18 cellular contexts compared by ENCODE assay signal in the genomic region with DNA sequence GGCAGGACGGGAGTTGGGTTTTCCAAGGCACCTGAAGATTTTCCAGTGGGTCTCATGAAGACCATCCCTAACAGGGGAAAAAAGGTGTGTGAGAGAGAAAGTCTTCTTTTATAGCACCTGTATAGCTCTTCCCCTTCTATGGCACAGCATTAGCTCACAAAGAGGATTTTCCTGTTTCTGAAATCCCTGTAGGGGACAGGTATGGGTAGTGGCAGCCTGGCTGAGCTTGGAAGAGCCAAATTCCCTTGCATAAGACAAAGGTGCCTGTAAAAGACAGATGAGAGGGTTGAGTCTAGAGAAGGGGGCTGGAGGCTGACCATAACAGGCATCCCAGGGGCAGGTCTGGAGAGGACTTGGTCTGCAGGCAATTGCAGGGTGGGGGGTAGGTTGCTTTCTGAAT.
DNase-seq lines count a peak whose midpoint lies in the region; ATAC-seq, FAIRE-seq and TF ChIP-seq lines count a peak whose summit lies in the region.
"Had no signal": no experiment of that assay in that cellular context is flagged by ENCODE, and none has a peak within 500 bp of the region (broad histone marks: within the 10 kb centered on the region; RNA-seq: fewer than 3 reads in every experiment).

No MANE protein-coding gene starts in this region.

- TF ChIP-seq EP300 in suprapubic skin (IDR thresholded peaks at IDR 0.05), result no peak

- no peaks in the 10 kb centered on the region for H4K20me1 ChIP-seq in GM23338 (replicated peaks; ENCODE audit: insufficient read depth)

- H3K4me3 ChIP-seq in GM23338, result no peak overlapping the region
- no peak overlapping the region for H3K4me3 ChIP-seq in RWPE2 (ENCODE audit: severe bottlenecking)
- H3K4me3 ChIP-seq in esophagus squamous epithelium, result no peak overlapping the region
- H3K4me3 ChIP-seq in suprapubic skin, result no peak overlapping the region
- H3K4me3 ChIP-seq: Peyer's patch had no signal

- TF ChIP-seq CTCF in GM23338 (conservative IDR thresholded peaks at IDR 0.05; ENCODE audit: low read depth in 2 of 2) (no peak), RWPE2 (IDR thresholded peaks at IDR 0.05; ENCODE audit: poor library complexity, severe bottlenecking) (no peak), esophagus squamous epithelium (IDR thresholded peaks at IDR 0.05) (no peak), suprapubic skin (IDR thresholded peaks at IDR 0.05) (no peak), natural killer cell (IDR thresholded peaks at IDR 0.05) (no peak)

- H3K79me2 ChIP-seq in GM23338 (replicated peaks; ENCODE audit: insufficient read depth), result no peaks in the 10 kb centered on the region

- DNase-seq in GM23338 (ENCODE audit: low spot score) (no peak), RWPE2 (ENCODE audit: low spot score) (no peak), esophagus squamous epithelium (lab: John Stamatoyannopoulos, UW) (no peak), suprapubic skin (ENCODE audit: low spot score in 2 of 2) (no peak), natural killer cell (no peak), GM12892 (ENCODE audit: insufficient read length) (no peak), putamen (ENCODE audit: low spot score) (no peak)
- DNase-seq: CD4-positive, alpha-beta memory T cell; DMS79; Karpas-422; MM.1S; NCI-H1092 treated with DMSO at 0.1 percent for 48 hours; NCI-H2081 treated with DMSO at 0.1 percent for 48 hours; NCI-H524; Peyer's patch; Right ventricle myocardium superior had no signal

- intact Hi-C loops in esophagus squamous epithelium (cut with DNase I), result no loop called here
- intact Hi-C loops in natural killer cell (cut with micrococcal nuclease), result no loop called here

- no peak for TF ChIP-seq POLR2A in esophagus squamous epithelium (IDR thresholded peaks at IDR 0.05)
- TF ChIP-seq POLR2A in suprapubic skin (IDR thresholded peaks at IDR 0.05), result no peak
- no peak for TF ChIP-seq POLR2A in GM12892 (IDR thresholded peaks at IDR 0.05; ENCODE audit: low read depth, low read length)

- H3K27me3 Mint-ChIP-seq in GM23338 (ENCODE audit: insufficient read depth, low read depth, poor library complexity) (peaks cover 29% of the 10 kb centered on the region), natural killer cell (ENCODE audit: low read depth in 2 of 2) (no peaks in the 10 kb centered on the region)

- H3K4me1 Mint-ChIP-seq in GM23338 (peaks cover 72% of the 10 kb centered on the region), natural killer cell (peaks cover 6 to 19% of the 10 kb centered on the region in 2 donors)
- H3K4me1 Mint-ChIP-seq: B cell; CD4-positive, alpha-beta memory T cell had no signal

- peak overlapping the region; percentile 29; the same call in 1 of the 3 replicates for H3K4me3 Mint-ChIP-seq in GM23338
- no peak overlapping the region for H3K4me3 Mint-ChIP-seq in natural killer cell
- H3K4me3 Mint-ChIP-seq: B cell; CD4-positive, alpha-beta memory T cell had no signal

- H3K27ac Mint-ChIP-seq in GM23338, result no peak overlapping the region
- H3K27ac Mint-ChIP-seq in natural killer cell, result peak overlapping the region in 1 of 2 donors; percentile 19
- H3K27ac Mint-ChIP-seq: B cell; CD4-positive, alpha-beta memory T cell had no signal

- 0 out of 2 replicates have a peak, but pooled peaks cover 5% of the 10 kb centered on the region for H3F3A ChIP-seq in GM23338 (replicated peaks; ENCODE audit: low read depth)

- FAIRE-seq in GM12892 (lab: Jason Lieb, UNC), result no peak
- FAIRE-seq: D721Med had no signal

- H3K9me2 ChIP-seq in GM23338 (ENCODE audit: insufficient read depth), result no peaks in the 10 kb centered on the region

- no peak overlapping the region for H2AFZ ChIP-seq in GM23338

- H3K36me3 Mint-ChIP-seq in GM23338 (ENCODE audit: low read depth) (no peaks in the 10 kb centered on the region), natural killer cell (no peaks in the 10 kb centered on the region)
- H3K36me3 Mint-ChIP-seq: CD4-positive, alpha-beta memory T cell had no signal

- no peaks in the 10 kb centered on the region for H3K9me3 ChIP-seq in RWPE2 (ENCODE audit: severe bottlenecking)
- no peaks in the 10 kb centered on the region for H3K9me3 ChIP-seq in esophagus squamous epithelium
- H3K9me3 ChIP-seq in suprapubic skin, result no peaks in the 10 kb centered on the region
- H3K9me3 ChIP-seq: Peyer's patch had no signal

- H3K9me3 Mint-ChIP-seq in GM23338 (no peaks in the 10 kb centered on the region), natural killer cell (no peaks in the 10 kb centered on the region)
- H3K9me3 Mint-ChIP-seq: CD4-positive, alpha-beta memory T cell had no signal

- no peak for ATAC-seq in GM23338
- peak; percentile 9; the same call in 1 of the 3 replicates for ATAC-seq in RWPE2 (ENCODE audit: low read depth)
- ATAC-seq in natural killer cell, result no peak

- H3K27ac ChIP-seq in GM23338 (ENCODE audit: low read depth), result no peak overlapping the region
- peak overlapping the region; percentile 81 for H3K27ac ChIP-seq in RWPE2 (ENCODE audit: poor library complexity, severe bottlenecking)
- peak overlapping the region in 3 of 4 donors; percentile 22 to 70 (median 51) for H3K27ac ChIP-seq in esophagus squamous epithelium
- H3K27ac ChIP-seq in suprapubic skin, result peak overlapping the region; percentile 35

- no peaks in the 10 kb centered on the region for H3K36me3 ChIP-seq in GM23338 (ENCODE audit: insufficient read depth)
- H3K36me3 ChIP-seq in RWPE2 (ENCODE audit: low read depth), result no peaks in the 10 kb centered on the region
- no peaks in the 10 kb centered on the region for H3K36me3 ChIP-seq in esophagus squamous epithelium
- H3K36me3 ChIP-seq in suprapubic skin, result no peaks in the 10 kb centered on the region
- H3K36me3 ChIP-seq: Peyer's patch had no signal

- 20 to 63% methylated on average over 1 of the region's 1 CpG for WGBS in esophagus squamous epithelium, 2 donors
- 50% methylated on average over 1 of the region's 1 CpG for WGBS in suprapubic skin

- H3K27me3 ChIP-seq in GM23338 (ENCODE audit: insufficient read depth) (no peaks in the 10 kb centered on the region), RWPE2 (ENCODE audit: insufficient read depth, poor library complexity, severe bottlenecking) (no peaks in the 10 kb centered on the region), esophagus squamous epithelium (no peaks in the 10 kb centered on the region), suprapubic skin (no peaks in the 10 kb centered on the region)
- H3K27me3 ChIP-seq: Peyer's patch had no signal

- H3K4me1 ChIP-seq in GM23338 (ENCODE audit: insufficient read depth), result peaks cover 57% of the 10 kb centered on the region
- peaks cover 55% of the 10 kb centered on the region for H3K4me1 ChIP-seq in RWPE2 (ENCODE audit: insufficient read depth, poor library complexity, severe bottlenecking)
- peaks cover 45 to 95% (median 66%) of the 10 kb centered on the region in 3 donors for H3K4me1 ChIP-seq in esophagus squamous epithelium
- H3K4me1 ChIP-seq in suprapubic skin, result peaks cover 83% of the 10 kb centered on the region

- H3K4me2 ChIP-seq in GM23338, result no peak overlapping the region

TF ChIP-seq in GM23338, 12 proteins besides CTCF, POLR2A, EP300 and RAD21 (continues in another document):
- no peak for TF ChIP-seq STAT1 (IDR thresholded peaks at IDR 0.05; ENCODE audit: unreplicated experiment)
- no peak for TF ChIP-seq NANOG (IDR thresholded peaks at IDR 0.05; ENCODE audit: borderline replicate concordance)
